Comparison of ENCODE assay signal across 9 cellular contexts in genomic region chr12:22684526-22685118, GRCh38. TPM values are rescaled to one million over a fixed set of nuclear protein-coding genes. Genes with fewer than 3 reads are reported as not detected.
DNase-seq lines count a peak whose midpoint lies in the region; ATAC-seq and TF ChIP-seq lines count a peak whose summit lies in the region.
"Had no signal": no experiment of that assay in that cellular context is flagged by ENCODE, and none has a peak within 500 bp of the region (broad histone marks: within the 10 kb centered on the region; RNA-seq: fewer than 3 reads in every experiment).

No MANE protein-coding gene starts in this region.

- intact Hi-C loops in OCI-LY7 (cut with micrococcal nuclease; ENCODE audit: unreplicated experiment) = no loop called here

- H2AFZ ChIP-seq in OCI-LY7 (ENCODE audit: low read length) = no peak overlapping the region

- H3K4me3 ChIP-seq in GM12864 (ENCODE audit: low read depth, low read length) = no peak overlapping the region
- no peak overlapping the region for H3K4me3 ChIP-seq in OCI-LY7 (ENCODE audit: low read depth, low read length, poor library complexity, severe bottlenecking)
- H3K4me3 ChIP-seq in epithelial cell of proximal tubule (ENCODE audit: low read depth, low read length) = no peak overlapping the region
- H3K4me3 ChIP-seq: HAP-1 had no signal

- ATAC-seq in HG03159 (IDR thresholded peaks at IDR 0.05; ENCODE audit: unreplicated experiment) (peak; percentile 51), HG02623 (IDR thresholded peaks at IDR 0.05; ENCODE audit: unreplicated experiment) (no peak), GM19463 (IDR thresholded peaks at IDR 0.05; ENCODE audit: unreplicated experiment) (no peak)

- H3K4me2 ChIP-seq in OCI-LY7 (ENCODE audit: low read length) = no peak overlapping the region

- CTCF ChIA-PET in OCI-LY7 (lab: Charles Lee; ENCODE audit: unreplicated experiment) = no interaction called here

- H3K36me3 ChIP-seq in OCI-LY7 (ENCODE audit: insufficient read depth, low read length) = peaks cover 27% of the 10 kb centered on the region; the same call in 1 of the 2 replicates

- H4K20me1 ChIP-seq in OCI-LY7 (ENCODE audit: insufficient read depth, low read length) = no peaks in the 10 kb centered on the region; the same call in 1 of the 2 replicates

- POLR2A ChIA-PET in OCI-LY7 (lab: Charles Lee) = interaction anchor here (0.7 to 1.0 kb wide), 2 partner anchors 29 to 233 kb away, joined by 3 read pairs; no protein-coding TSS in a partner anchor

- no peaks in the 10 kb centered on the region for H3K79me2 ChIP-seq in OCI-LY7 (ENCODE audit: insufficient read depth, low read depth, low read length)

- no TSS peak for BruUV-seq in OCI-LY7 (replicated peaks; lab: Mats Ljungman, UMichigan)

- H3K9me2 ChIP-seq in OCI-LY7 (ENCODE audit: insufficient read depth, low read length) = no peaks in the 10 kb centered on the region

- TF ChIP-seq CTCF in GM12864 (IDR thresholded peaks at IDR 0.05; ENCODE audit: low read depth, low read length, missing control alignments) (peak; percentile 54), OCI-LY7 (conservative IDR thresholded peaks at IDR 0.05; ENCODE audit: low read length) (peak; percentile 93), epithelial cell of proximal tubule (conservative IDR thresholded peaks at IDR 0.05; ENCODE audit: low read depth, low read length) (peak; percentile 66)

- H3K4me1 ChIP-seq in OCI-LY7 (ENCODE audit: insufficient read depth, low read length, poor library complexity, severe bottlenecking) = no peaks in the 10 kb centered on the region

- H3K9me3 ChIP-seq in OCI-LY7 (ENCODE audit: low read length) = no peaks in the 10 kb centered on the region
- H3K9me3 ChIP-seq: HAP-1 had no signal

- DNase-seq in A172 (ENCODE audit: low spot score) (peak; percentile 24), GM12864 (ENCODE audit: low read depth) (peak; percentile 25), OCI-LY7 (ENCODE audit: low spot score) (peak; percentile 48), epithelial cell of proximal tubule (ENCODE audit: low read depth) (no peak), putamen (ENCODE audit: low spot score) (peak; percentile 22)

- no peak overlapping the region for H3K27ac ChIP-seq in OCI-LY7 (ENCODE audit: low read depth, low read length, poor library complexity, severe bottlenecking)

RNA-seq across cellular contexts. Expression of gene ETNK1, which starts 59.7 kb away (rescaled TPM):
- total RNA-seq in A172 (2014; rRNA removed; shearing (Covaris generic)) = 25.7 and 26.1 TPM in 2 replicates
- 15.1 and 23.7 TPM in 2 replicates for total RNA-seq in OCI-LY7 (2014; rRNA removed; shearing (Covaris generic))
- total RNA-seq in OCI-LY7 (2022) (84.3 and 88.1 TPM in 2 replicates), epithelial cell of proximal tubule (21.1 and 24.4 TPM in 2 replicates)
